Comparison of ENCODE assay signal across 8 cellular contexts in genomic region chr2:120109186-120110061, GRCh38.
DNase-seq lines count a peak whose midpoint lies in the region; ATAC-seq, FAIRE-seq and TF ChIP-seq lines count a peak whose summit lies in the region.

No MANE protein-coding gene starts in this region.

- TF ChIP-seq CTCF in astrocyte (IDR thresholded peaks at IDR 0.05; ENCODE audit: insufficient read depth, low read depth, low read length) (peak; percentile 52), suprapubic skin (IDR thresholded peaks at IDR 0.05) (no peak)

- peaks cover 23% of the 10 kb centered on the region for H3K4me1 ChIP-seq in astrocyte (ENCODE audit: insufficient read depth, low read length)
- peaks cover 22% of the 10 kb centered on the region for H3K4me1 ChIP-seq in suprapubic skin

- H3K4me2 ChIP-seq in astrocyte (ENCODE audit: low read length), result peak overlapping the region; percentile 43

- peak; percentile 47 for ATAC-seq in GM21423 (IDR thresholded peaks at IDR 0.05; ENCODE audit: unreplicated experiment)

- DNase-seq in COLO829 (ENCODE audit: low spot score) (peak; percentile 66), NCI-H2227 (lab: John Stamatoyannopoulos, UW; ENCODE audit: unreplicated experiment) (peak; percentile 38), astrocyte (ENCODE audit: low read depth) (peak; percentile 29), inferior parietal cortex (ENCODE audit: extremely low spot score) (peak; percentile 74), UCSD-AML1 (lab: John Stamatoyannopoulos, UW; ENCODE audit: unreplicated experiment) (no peak), T-helper 9 cell (no peak), suprapubic skin (ENCODE audit: low spot score in 2 of 2) (no peak)

- no peak overlapping the region for H3K27ac ChIP-seq in astrocyte (ENCODE audit: low read depth, low read length)
- H3K27ac ChIP-seq in suprapubic skin, result no peak overlapping the region

- H3K27me3 Mint-ChIP-seq in astrocyte (ENCODE audit: low read depth, unreplicated experiment), result no peaks in the 10 kb centered on the region

- H3K9ac ChIP-seq in astrocyte (ENCODE audit: low read length), result no peak overlapping the region

- no peaks in the 10 kb centered on the region for H4K20me1 ChIP-seq in astrocyte (ENCODE audit: insufficient read depth, low read length)

- H2AFZ ChIP-seq in astrocyte (ENCODE audit: low read depth, low read length), result no peak overlapping the region

- H3K9me3 Mint-ChIP-seq in astrocyte (ENCODE audit: unreplicated experiment), result no peaks in the 10 kb centered on the region

- no peaks in the 10 kb centered on the region for H3K36me3 ChIP-seq in astrocyte (ENCODE audit: insufficient read depth, low read length)
- H3K36me3 ChIP-seq in suprapubic skin, result no peaks in the 10 kb centered on the region

- peaks cover 5% of the 10 kb centered on the region for H3K27me3 ChIP-seq in astrocyte (ENCODE audit: insufficient read depth, low read length)
- no peaks in the 10 kb centered on the region for H3K27me3 ChIP-seq in suprapubic skin

- H3K4me3 ChIP-seq in astrocyte (ENCODE audit: insufficient read depth, low read depth, low read length) (no peak overlapping the region), suprapubic skin (no peak overlapping the region)

- peaks cover 14% of the 10 kb centered on the region for H3K4me1 Mint-ChIP-seq in astrocyte (ENCODE audit: low read depth, unreplicated experiment)

- no peak for TF ChIP-seq POLR2A in suprapubic skin (IDR thresholded peaks at IDR 0.05)

- peak; percentile 91 for FAIRE-seq in astrocyte (lab: Jason Lieb, UNC)

- H3K36me3 Mint-ChIP-seq in astrocyte (ENCODE audit: low read depth, unreplicated experiment), result no peaks in the 10 kb centered on the region

- H3K4me3 Mint-ChIP-seq in astrocyte (ENCODE audit: unreplicated experiment), result no peak overlapping the region

- 60% methylated on average over 3 of the region's 3 CpGs for WGBS in suprapubic skin

- TF ChIP-seq EP300 in suprapubic skin (IDR thresholded peaks at IDR 0.05), result no peak

- no peaks in the 10 kb centered on the region for H3K79me2 ChIP-seq in astrocyte (ENCODE audit: insufficient read depth, low read length)

- peak overlapping the region; percentile 49 for H3K27ac Mint-ChIP-seq in astrocyte (ENCODE audit: unreplicated experiment)

- H3K9me3 ChIP-seq in astrocyte (ENCODE audit: insufficient read depth, low read depth, low read length) (no peaks in the 10 kb centered on the region), suprapubic skin (no peaks in the 10 kb centered on the region)

Comparison
In these comparisons a context has a peak if more than half of its experiments do, and no peak if none do; other contexts are left out.
1. DNase-seq: peak in COLO829 (single experiment), NCI-H2227 (single experiment), astrocyte (single experiment) and inferior parietal cortex (single experiment); none in UCSD-AML1 (single experiment), T-helper 9 cell (single experiment) and suprapubic skin (0 of 2).